In the genomic region with DNA sequence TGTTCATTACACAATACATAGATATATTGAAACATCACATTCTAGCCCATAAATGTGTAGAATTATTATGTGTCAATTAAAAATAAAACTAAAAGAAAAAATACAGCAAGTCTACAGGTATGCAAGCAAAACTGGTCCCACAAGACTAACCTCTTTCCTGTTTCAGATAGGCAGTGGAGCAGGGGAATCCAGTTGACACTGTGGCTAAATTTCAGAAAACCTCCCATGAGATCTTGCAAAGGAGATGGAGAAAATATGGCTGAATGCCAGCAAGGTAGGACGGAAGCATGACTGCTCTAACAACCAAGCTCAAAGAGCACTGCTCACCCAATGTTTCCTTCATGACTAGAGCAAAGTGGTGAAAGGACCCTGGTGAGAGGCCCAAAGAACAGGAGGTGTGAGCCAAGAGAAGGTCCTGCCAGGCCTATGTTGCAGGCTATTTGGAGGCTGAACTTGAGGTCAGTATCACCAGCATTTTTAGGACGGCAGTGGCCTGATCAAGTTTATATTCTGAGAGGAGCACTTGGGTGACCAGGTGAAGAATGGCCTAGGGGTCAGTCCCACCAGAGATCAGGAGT, we compare ENCODE assay signal across 1 cellular context.
TF ChIP-seq lines count a peak whose summit lies in the region.

No MANE protein-coding gene starts in this region.

TF ChIP-seq in IMR-90, 13 proteins besides CTCF, POLR2A, EP300 and RAD21:
- TF ChIP-seq RCOR1 (IDR thresholded peaks at IDR 0.05; ENCODE audit: insufficient replicate concordance, low read length) (no peak), RFX5 (IDR thresholded peaks at IDR 0.05; ENCODE audit: low read depth, low read length) (no peak), CEBPB (IDR thresholded peaks at IDR 0.05; ENCODE audit: low read depth, low read length) (no peak), NFE2L2 (IDR thresholded peaks at IDR 0.05; ENCODE audit: low read depth, low read length) (no peak)
